12 cellular contexts compared by ENCODE assay signal in the genomic region with DNA sequence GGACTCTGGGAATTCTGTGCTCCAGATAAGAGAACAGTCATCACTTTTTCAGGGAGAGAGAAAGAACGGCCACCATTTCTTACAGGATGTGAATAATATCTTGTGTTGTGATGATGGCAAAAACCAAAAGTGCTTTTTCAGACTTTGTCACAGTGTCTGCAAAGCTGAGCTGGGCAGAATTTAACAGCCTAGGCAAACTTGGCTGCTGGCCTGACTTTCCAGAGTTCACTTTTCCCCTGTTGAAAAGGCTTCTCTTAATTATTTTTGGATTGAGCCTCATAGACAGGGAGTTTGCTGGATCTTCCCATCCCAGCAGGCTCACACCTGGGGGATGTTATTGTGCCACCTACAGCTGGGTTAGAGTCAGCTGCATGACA.
"Had no signal": no experiment of that assay in that cellular context is flagged by ENCODE, and none has a peak within 500 bp of the region (broad histone marks: within the 10 kb centered on the region; RNA-seq: fewer than 3 reads in every experiment).

No MANE protein-coding gene starts in this region.

- H3K27me3 ChIP-seq: esophagus squamous epithelium, pancreas had no signal

- H3K27ac Mint-ChIP-seq: activated CD4-positive, alpha-beta T cell treated with anti-CD3 and anti-CD28 coated beads, Interleukin-2, amount 10 ng/mL, durations not matched to agents 7 days and 5 days; activated naive CD8-positive, alpha-beta T cell treated with anti-CD3 and anti-CD28 coated beads, Interleukin-2, amount 10 ng/mL, durations not matched to agents 7 days and 5 days; activated T-helper 1 cell treated with anti-CD3 and anti-CD28 coated beads, Interleukin-12 subunit alpha, Interleukin-12 subunit beta, Interleukin-2, Interleukin-4 antibody, amounts not matched to agents 30 ng/mL and 10 ng/mL and 1 ng/mL, durations not matched to agents 14 hours and 24 hours and 36 hours had no signal

- H3K4me3 ChIP-seq: esophagus squamous epithelium, lung, pancreas had no signal

- FAIRE-seq: pancreas had no signal

- H3K4me3 Mint-ChIP-seq: activated CD4-positive, alpha-beta T cell treated with anti-CD3 and anti-CD28 coated beads, Interleukin-2, amount 10 ng/mL, durations not matched to agents 7 days and 5 days; activated naive CD8-positive, alpha-beta T cell treated with anti-CD3 and anti-CD28 coated beads, Interleukin-2, amount 10 ng/mL, durations not matched to agents 7 days and 5 days; activated T-helper 1 cell treated with anti-CD3 and anti-CD28 coated beads, Interleukin-12 subunit alpha, Interleukin-12 subunit beta, Interleukin-2, Interleukin-4 antibody, amounts not matched to agents 30 ng/mL and 10 ng/mL and 1 ng/mL, durations not matched to agents 14 hours and 24 hours and 36 hours; naive thymus-derived CD4-positive, alpha-beta T cell had no signal

- H3K4me1 ChIP-seq: esophagus squamous epithelium, pancreas had no signal

- ATAC-seq: naive thymus-derived CD4-positive, alpha-beta T cell; pancreas had no signal

- H3K36me3 ChIP-seq: esophagus squamous epithelium, pancreas had no signal

- H3K9me3 Mint-ChIP-seq: activated T-helper 1 cell treated with anti-CD3 and anti-CD28 coated beads, Interleukin-12 subunit alpha, Interleukin-12 subunit beta, Interleukin-2, Interleukin-4 antibody, amounts not matched to agents 30 ng/mL and 10 ng/mL and 1 ng/mL, durations not matched to agents 14 hours and 24 hours and 36 hours had no signal

- H3K9me3 ChIP-seq: esophagus squamous epithelium, pancreas had no signal

- DNase-seq: activated CD4-positive, alpha-beta T cell treated with anti-CD3 and anti-CD28 coated beads, Interleukin-2, amount 10 ng/mL, durations not matched to agents 7 days and 5 days; activated naive CD4-positive, alpha-beta T cell; activated naive CD8-positive, alpha-beta T cell treated with anti-CD3 and anti-CD28 coated beads, Interleukin-2, amount 10 ng/mL, durations not matched to agents 7 days and 5 days; dermis blood vessel endothelial cell; esophagus squamous epithelium; glutamatergic neuron; naive thymus-derived CD4-positive, alpha-beta T cell; pancreas; stimulated activated naive CD4-positive, alpha-beta T cell; trophoblast cell had no signal

- H3K27ac ChIP-seq: esophagus squamous epithelium, pancreas had no signal
